ENCODE assay signal across 1 cellular context in genomic region chr3:18080198-18080689, GRCh38.
TF ChIP-seq lines count a peak whose summit lies in the region.

No MANE protein-coding gene starts in this region.

TF ChIP-seq in IMR-90, 13 proteins besides CTCF, POLR2A, EP300 and RAD21 (continued from another document):
- TF ChIP-seq RCOR1 (IDR thresholded peaks at IDR 0.05; ENCODE audit: insufficient replicate concordance, low read length) (no peak), RFX5 (IDR thresholded peaks at IDR 0.05; ENCODE audit: low read depth, low read length) (no peak), FOS (IDR thresholded peaks at IDR 0.05; ENCODE audit: low read depth, low read length) (no peak), SMC3 (IDR thresholded peaks at IDR 0.05; ENCODE audit: low read depth, low read length) (no peak), USF2 (IDR thresholded peaks at IDR 0.05; ENCODE audit: low read depth, low read length) (no peak)
